In the genomic region with DNA sequence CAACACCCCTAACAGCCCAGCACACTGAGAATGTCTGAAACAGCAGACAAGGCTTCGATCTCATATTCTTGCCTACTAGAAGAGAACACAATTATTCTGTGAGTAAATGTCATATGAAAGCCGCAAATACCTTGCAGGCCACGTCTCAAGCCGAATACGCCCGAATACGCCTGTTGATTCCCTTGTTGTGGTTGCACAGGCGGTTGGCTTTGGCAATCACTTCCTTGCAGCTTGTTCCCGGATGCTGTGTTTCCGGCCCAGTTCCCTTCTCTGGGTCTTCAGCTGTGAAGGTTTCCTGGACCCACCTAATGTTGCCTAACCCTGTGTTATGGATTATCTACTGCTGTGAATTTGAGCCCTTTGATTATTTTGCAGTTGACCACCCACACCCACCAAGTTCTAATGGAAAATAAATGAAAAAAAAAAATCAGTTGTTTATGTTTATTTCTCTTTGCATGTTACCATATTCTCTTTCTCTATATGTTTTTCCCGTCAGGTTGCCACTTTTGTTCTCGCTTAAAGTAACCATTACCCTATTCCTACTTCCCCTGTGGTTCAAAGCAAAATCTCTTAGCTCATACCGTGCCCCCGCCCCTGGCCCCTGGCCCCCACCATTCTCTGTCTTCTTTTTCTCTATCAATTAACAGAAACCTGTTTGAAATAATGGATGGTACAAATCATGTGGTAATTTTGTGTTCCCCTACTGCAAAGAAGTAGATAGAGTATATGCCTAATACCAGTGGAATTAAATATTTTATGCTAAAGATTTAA, we compare ENCODE assay signal across 9 cellular contexts.
DNase-seq lines count a peak whose midpoint lies in the region; ATAC-seq, FAIRE-seq and TF ChIP-seq lines count a peak whose summit lies in the region.
"Had no signal": no experiment of that assay in that cellular context is flagged by ENCODE, and none has a peak within 500 bp of the region (broad histone marks: within the 10 kb centered on the region; RNA-seq: fewer than 3 reads in every experiment).

No MANE protein-coding gene starts in this region.

- H3K9me3 ChIP-seq in right cardiac atrium (ENCODE audit: control insufficient read depth, low read length): no peaks in the 10 kb centered on the region

- H3K27ac ChIP-seq in right cardiac atrium (ENCODE audit: low read length): no peak overlapping the region
- H3K27ac ChIP-seq: 22Rv1 had no signal

- no peak for TF ChIP-seq POLR2A in GM12892 (IDR thresholded peaks at IDR 0.05; ENCODE audit: low read depth, low read length)

- H3K4me3 Mint-ChIP-seq in stimulated activated naive CD8-positive, alpha-beta T cell treated with anti-CD3 and anti-CD28 coated beads, Interleukin-15, Interleukin-2, amounts not matched to agents 100 ng/mL and 50 ng/mL, for 24 hours: peak overlapping the region; percentile 58

- H3K4me3 ChIP-seq in right cardiac atrium (ENCODE audit: low read length): no peak overlapping the region

- no peaks in the 10 kb centered on the region for H3K27me3 ChIP-seq in right cardiac atrium (ENCODE audit: control insufficient read depth, insufficient read depth)

- no peaks in the 10 kb centered on the region for H3K4me1 ChIP-seq in right cardiac atrium (ENCODE audit: control insufficient read depth, insufficient read depth, low read length)

- FAIRE-seq in GM12892 (lab: Jason Lieb, UNC): no peak

- peaks cover 4% of the 10 kb centered on the region for H3K27me3 Mint-ChIP-seq in stimulated activated naive CD8-positive, alpha-beta T cell treated with anti-CD3 and anti-CD28 coated beads, Interleukin-15, Interleukin-2, amounts not matched to agents 100 ng/mL and 50 ng/mL, for 24 hours

- H3K27ac Mint-ChIP-seq in stimulated activated naive CD8-positive, alpha-beta T cell treated with anti-CD3 and anti-CD28 coated beads, Interleukin-15, Interleukin-2, amounts not matched to agents 100 ng/mL and 50 ng/mL, for 24 hours: peak overlapping the region; percentile 26

- 62% methylated on average over 14 of the region's 14 CpGs for WGBS in right cardiac atrium

- ATAC-seq in right cardiac atrium: peak; percentile 62 to 89

- H3K9me3 Mint-ChIP-seq in stimulated activated naive CD8-positive, alpha-beta T cell treated with anti-CD3 and anti-CD28 coated beads, Interleukin-15, Interleukin-2, amounts not matched to agents 100 ng/mL and 50 ng/mL, for 24 hours: no peaks in the 10 kb centered on the region

- DNase-seq in SIG-M5 treated with dmso at 0.1 percent for 504 hours (lab: John Stamatoyannopoulos, UW; ENCODE audit: unreplicated experiment): peak; percentile 79
- DNase-seq in SIG-M5 (lab: John Stamatoyannopoulos, UW): no peak
- DNase-seq in activated CD8-positive, alpha-beta memory T cell treated with anti-CD3 and anti-CD28 coated beads for 4 hours (ENCODE audit: low read depth in 2 of 2): peak; percentile 1 to 3
- peak; percentile 44 to 69 (median 66) for DNase-seq in right cardiac atrium
- DNase-seq in NCI-H2081 (lab: John Stamatoyannopoulos, UW): no peak
- no peak for DNase-seq in GM12892 (ENCODE audit: insufficient read length)
- DNase-seq in retina: no peak

- intact Hi-C loops in right cardiac atrium (cut with DNase I): no loop called here

- no peaks in the 10 kb centered on the region for H3K36me3 Mint-ChIP-seq in stimulated activated naive CD8-positive, alpha-beta T cell treated with anti-CD3 and anti-CD28 coated beads, Interleukin-15, Interleukin-2, amounts not matched to agents 100 ng/mL and 50 ng/mL, for 24 hours (ENCODE audit: low read depth)

- peaks cover 23% of the 10 kb centered on the region for H3K4me1 Mint-ChIP-seq in stimulated activated naive CD8-positive, alpha-beta T cell treated with anti-CD3 and anti-CD28 coated beads, Interleukin-15, Interleukin-2, amounts not matched to agents 100 ng/mL and 50 ng/mL, for 24 hours (ENCODE audit: low read depth)

Comparison
In these comparisons a context has a peak if more than half of its experiments do, and no peak if none do; other contexts are left out.
1. DNase-seq: peak in SIG-M5 treated with dmso at 0.1 percent for 504 hours (single experiment), activated CD8-positive, alpha-beta memory T cell treated with anti-CD3 and anti-CD28 coated beads for 4 hours (2 of 2) and right cardiac atrium (3 of 3); none in SIG-M5 (single experiment), NCI-H2081 (0 of 2), GM12892 (single experiment) and retina (single experiment).